Comparison of ENCODE assay signal across 1 cellular context in the genomic region with DNA sequence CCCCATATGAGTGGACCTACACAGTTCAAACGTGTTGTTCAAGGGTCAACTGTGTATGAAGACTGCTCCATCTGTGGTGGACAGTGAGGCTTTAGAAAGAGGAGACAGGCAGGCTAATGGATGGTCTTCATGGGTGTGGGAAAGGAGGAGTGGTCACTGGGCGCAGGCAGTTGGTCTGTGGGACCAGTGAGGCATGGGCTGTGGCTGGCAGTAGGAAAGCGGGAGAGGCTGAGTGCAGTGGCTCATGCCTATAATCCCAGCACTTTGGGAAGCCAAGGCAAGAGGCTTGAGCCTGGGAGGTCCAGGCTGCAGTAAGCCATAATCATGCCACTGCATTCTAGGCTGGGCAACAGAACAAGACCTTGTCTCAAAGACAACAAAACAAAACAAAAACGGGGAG.
TF ChIP-seq lines count a peak whose summit lies in the region.

No MANE protein-coding gene starts in this region.

TF ChIP-seq in H1, 55 proteins besides CTCF, POLR2A, EP300 and RAD21:
- TF ChIP-seq CHD2 (IDR thresholded peaks at IDR 0.05; ENCODE audit: low read length) = no peak
- TF ChIP-seq CHD1 (IDR thresholded peaks at IDR 0.05; ENCODE audit: low read depth, low read length) = no peak
- TF ChIP-seq, protein P1, sequence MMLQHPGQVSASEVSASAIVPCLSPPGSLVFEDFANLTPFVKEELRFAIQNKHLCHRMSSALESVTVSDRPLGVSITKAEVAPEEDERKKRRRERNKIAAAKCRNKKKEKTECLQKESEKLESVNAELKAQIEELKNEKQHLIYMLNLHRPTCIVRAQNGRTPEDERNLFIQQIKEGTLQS (IDR thresholded peaks at IDR 0.05; ENCODE audit: insufficient read depth, low read depth, low read length) = no peak
- TF ChIP-seq, protein P2, sequence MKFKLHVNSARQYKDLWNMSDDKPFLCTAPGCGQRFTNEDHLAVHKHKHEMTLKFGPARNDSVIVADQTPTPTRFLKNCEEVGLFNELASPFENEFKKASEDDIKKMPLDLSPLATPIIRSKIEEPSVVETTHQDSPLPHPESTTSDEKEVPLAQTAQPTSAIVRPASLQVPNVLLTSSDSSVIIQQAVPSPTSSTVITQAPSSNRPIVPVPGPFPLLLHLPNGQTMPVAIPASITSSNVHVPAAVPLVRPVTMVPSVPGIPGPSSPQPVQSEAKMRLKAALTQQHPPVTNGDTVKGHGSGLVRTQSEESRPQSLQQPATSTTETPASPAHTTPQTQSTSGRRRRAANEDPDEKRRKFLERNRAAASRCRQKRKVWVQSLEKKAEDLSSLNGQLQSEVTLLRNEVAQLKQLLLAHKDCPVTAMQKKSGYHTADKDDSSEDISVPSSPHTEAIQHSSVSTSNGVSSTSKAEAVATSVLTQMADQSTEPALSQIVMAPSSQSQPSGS (IDR thresholded peaks at IDR 0.05; ENCODE audit: low read length) = no peak
- TF ChIP-seq JUND (IDR thresholded peaks at IDR 0.05; ENCODE audit: low read length) = no peak
- no peak for TF ChIP-seq NANOG (IDR thresholded peaks at IDR 0.05; ENCODE audit: insufficient read depth, low read depth, low read length, poor library complexity, severe bottlenecking)
- no peak for TF ChIP-seq EGR1 (IDR thresholded peaks at IDR 0.05; ENCODE audit: borderline replicate concordance, low read depth, low read length)
